Comparison of ENCODE assay signal across 16 cellular contexts in the genomic region with DNA sequence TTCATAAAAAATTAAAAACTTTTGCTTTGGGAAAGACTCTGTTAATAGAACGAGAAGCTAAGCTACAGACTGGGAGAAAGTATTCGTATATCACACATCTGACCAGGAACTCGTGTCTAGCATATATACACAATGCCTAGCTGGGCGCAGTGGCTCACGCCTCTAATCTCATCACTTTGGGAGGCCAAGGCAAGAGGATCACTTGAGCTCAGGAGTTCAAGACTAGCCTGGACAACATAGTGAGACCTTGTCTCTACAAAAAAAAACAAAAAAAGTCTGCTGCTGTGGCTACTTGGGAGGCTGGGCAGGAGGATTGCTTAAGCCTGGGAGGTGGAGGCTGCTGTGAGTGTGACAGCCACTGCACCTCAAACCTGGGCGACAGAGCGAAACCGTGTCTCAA.
"Had no signal": no experiment of that assay in that cellular context is flagged by ENCODE, and none has a peak within 500 bp of the region (broad histone marks: within the 10 kb centered on the region; RNA-seq: fewer than 3 reads in every experiment).

No MANE protein-coding gene starts in this region.

- H3K27ac ChIP-seq: KMS-11, RWPE1 had no signal

- H3K27me3 Mint-ChIP-seq: IgD-negative memory B cell had no signal

- H3K4me3 ChIP-seq: K562 had no signal

- H3K27ac Mint-ChIP-seq: IgD-negative memory B cell had no signal

- DNase-seq: Kasumi-1, MV-4-11, NCI-H1048, NCI-H1105, NCI-H1436 treated with DMSO at 0.1 percent for 48 hours, NCI-H1694, NCI-H187 treated with DMSO at 0.1 percent for 48 hours, NCI-H2171 treated with DMSO at 0.1 percent for 48 hours, NCI-H524, NCI-H526 treated with DMSO at 0.1 percent for 48 hours, SHP77, T-helper 1 cell had no signal

- H3K9ac ChIP-seq: KMS-11 had no signal

- H3K4me2 ChIP-seq: KMS-11 had no signal

- H3K4me3 Mint-ChIP-seq: IgD-negative memory B cell had no signal
